Comparison of ENCODE assay signal across 8 cellular contexts in the genomic region with DNA sequence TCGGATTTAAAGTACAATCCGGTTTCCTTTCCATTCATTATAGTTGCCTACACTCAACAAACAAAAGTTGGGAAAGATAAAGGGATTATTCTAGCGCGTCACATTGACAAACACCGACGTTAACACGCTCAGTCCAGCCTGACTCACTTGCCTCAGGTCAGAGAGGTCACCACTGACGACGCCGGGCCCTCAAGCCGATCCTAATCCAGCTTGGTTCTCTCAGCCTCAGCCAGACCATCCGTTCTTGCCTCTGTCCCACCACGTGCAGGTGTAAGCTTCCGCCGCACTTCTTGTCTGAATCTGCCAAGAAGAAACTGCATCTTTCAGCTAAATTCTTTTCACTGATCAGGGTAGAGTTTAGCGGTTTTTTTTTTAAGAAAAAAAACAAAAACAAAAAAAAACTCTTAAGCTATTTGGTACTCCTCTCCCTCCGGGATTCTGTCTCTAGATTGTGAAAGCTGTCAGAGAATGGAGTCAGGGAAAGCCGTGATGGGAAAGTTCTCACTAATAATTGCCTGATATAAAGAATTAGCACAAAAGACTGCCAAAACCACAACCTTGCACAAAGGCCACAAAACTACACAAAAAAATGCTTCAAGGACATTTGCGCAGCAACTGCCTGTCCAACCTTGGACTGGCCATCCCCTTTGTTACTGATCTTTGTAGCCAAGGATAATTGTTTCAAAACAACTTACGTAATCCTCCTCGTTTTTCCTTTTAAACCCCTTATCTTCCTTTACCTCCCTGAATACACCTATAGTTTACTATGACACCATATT. TPM values are rescaled to one million over a fixed set of nuclear protein-coding genes. Genes with fewer than 3 reads are reported as not detected.
A peak's percentile ranks its signal among the peaks of the same experiment; 100 is the strongest.
DNase-seq lines count a peak whose midpoint lies in the region; ATAC-seq, FAIRE-seq and TF ChIP-seq lines count a peak whose summit lies in the region.

No MANE protein-coding gene starts in this region.

- H3K4me3 ChIP-seq in pancreas = peak overlapping the region in 3 of 4 donors; percentile 48 to 72 (median 63)

- H3K36me3 ChIP-seq in pancreas = no peaks in the 10 kb centered on the region

- H3K27ac ChIP-seq in pancreas = peak overlapping the region; percentile 81 to 93 (median 87)

- no peak for FAIRE-seq in pancreas (lab: Jason Lieb, UNC)

- DNase-seq in Daoy (ENCODE audit: low read depth) (peak; percentile 37), MV-4-11 (lab: John Stamatoyannopoulos, UW) (peak; percentile 69), left cardiac atrium (peak; percentile 77), pancreas (peak; percentile 39 to 63 (median 52)), NCI-H2107 treated with DMSO at 0.1 percent for 48 hours (lab: John Stamatoyannopoulos, UW; ENCODE audit: unreplicated experiment) (no peak), NCI-H2029 (lab: John Stamatoyannopoulos, UW) (no peak)
- peak; percentile 15 to 57 for DNase-seq in activated naive CD4-positive, alpha-beta T cell treated with anti-CD3 and anti-CD28 coated beads, Interleukin-2, amount 50 U/mL, for 72 hours (ENCODE audit: low spot score in 2 of 2)

- TF ChIP-seq CTCF in pancreas (IDR thresholded peaks at IDR 0.05) = no peak

- H3K9me3 Mint-ChIP-seq in activated naive CD4-positive, alpha-beta T cell treated with anti-CD3 and anti-CD28 coated beads, Interleukin-2, amount 50 U/mL, for 72 hours = no peaks in the 10 kb centered on the region

- peaks cover 10 to 16% of the 10 kb centered on the region in 2 donors for H3K36me3 Mint-ChIP-seq in activated naive CD4-positive, alpha-beta T cell treated with anti-CD3 and anti-CD28 coated beads, Interleukin-2, amount 50 U/mL, for 72 hours

- H3K27ac Mint-ChIP-seq in activated naive CD4-positive, alpha-beta T cell treated with anti-CD3 and anti-CD28 coated beads, Interleukin-2, amount 50 U/mL, for 72 hours = peak overlapping the region; percentile 21 to 73

- no peaks in the 10 kb centered on the region for H3K27me3 ChIP-seq in pancreas

- H3K4me1 ChIP-seq in pancreas = peaks cover 8 to 12% (median 12%) of the 10 kb centered on the region in 3 donors

- no peaks in the 10 kb centered on the region for H3K9me3 ChIP-seq in pancreas

- peak in 1 of 2 donors; percentile 54 for ATAC-seq in activated naive CD4-positive, alpha-beta T cell treated with anti-CD3 and anti-CD28 coated beads, Interleukin-2, amount 50 U/mL, for 72 hours
- ATAC-seq in left cardiac atrium = peak; percentile 13 to 78
- ATAC-seq in pancreas = peak; percentile 34 to 63 (median 38)
- ATAC-seq in GM21515 (IDR thresholded peaks at IDR 0.05; ENCODE audit: unreplicated experiment) = no peak

- 24 to 25% methylated on average over 21 of the region's 21 CpGs for WGBS in pancreas, 2 donors

- intact Hi-C loops in left cardiac atrium (cut with DNase I) = loop anchor here in 1 of 2 donors (2.0 kb wide), 1 partner anchor 25 kb away; a partner anchor contains a TSS
- intact Hi-C loops in pancreas (cut with DNase I) = no loop called here

RNA-seq across cellular contexts. Expression of a gene that starts 1.2 kb away (rescaled TPM):
- 28.4 and 33.4 TPM in 2 replicates for total RNA-seq in Daoy (2014; rRNA removed; shearing (Covaris generic))
- 10 to 100 TPM; 79.9 to 90.3 TPM for total RNA-seq in activated naive CD4-positive, alpha-beta T cell treated with anti-CD3 and anti-CD28 coated beads, Interleukin-2, amount 50 U/mL, for 72 hours
- total RNA-seq in left cardiac atrium (10 to 100 TPM; 49.7 to 59.0 TPM), pancreas (10 to 100 TPM; 14.1 to 34.6 (median 19.9) TPM)
- polyA plus RNA-seq in pancreas = 10 to 100 TPM; 23.8 to 39.8 TPM

RNA-seq across cellular contexts. Expression of a gene that starts 23.5 kb away (rescaled TPM):
- total RNA-seq in Daoy (2014; rRNA removed; shearing (Covaris generic)) = 48.4 and 60.8 TPM in 2 replicates
- 10 to 100 TPM in 1 of 2 donors, 1 to 10 TPM in 1; 8.9 to 13.9 TPM for total RNA-seq in activated naive CD4-positive, alpha-beta T cell treated with anti-CD3 and anti-CD28 coated beads, Interleukin-2, amount 50 U/mL, for 72 hours
- total RNA-seq in left cardiac atrium (10 to 100 TPM; 17.8 to 18.6 TPM), pancreas (10 to 100 TPM in 4 of 6 donors, 1 to 10 TPM in 2; 7.9 to 15.5 (median 13.9) TPM)
- polyA plus RNA-seq in pancreas = 1 to 10 TPM; 2.9 to 6.9 TPM

RNA-seq across cellular contexts. Expression of a gene that starts 23.6 kb away (rescaled TPM):
- 20.5 and 22.2 TPM in 2 replicates for total RNA-seq in Daoy (2014; rRNA removed; shearing (Covaris generic))
- 10 to 100 TPM; 28.9 to 48.1 TPM for total RNA-seq in activated naive CD4-positive, alpha-beta T cell treated with anti-CD3 and anti-CD28 coated beads, Interleukin-2, amount 50 U/mL, for 72 hours
- 10 to 100 TPM; 12.3 to 12.9 TPM for total RNA-seq in left cardiac atrium
- 10 to 100 TPM in 5 of 6 donors, 1 to 10 TPM in 1; 9.6 to 32.2 (median 14.9) TPM for total RNA-seq in pancreas
- polyA plus RNA-seq in pancreas = 10 to 100 TPM; 25.5 to 43.1 TPM

RNA-seq across cellular contexts. Expression of a gene that starts 25.9 kb away (rescaled TPM):
- total RNA-seq in Daoy (2014; rRNA removed; shearing (Covaris generic)) = 1.8 and 2.3 TPM in 2 replicates
- 1 to 10 TPM; 2.3 to 2.6 TPM for total RNA-seq in activated naive CD4-positive, alpha-beta T cell treated with anti-CD3 and anti-CD28 coated beads, Interleukin-2, amount 50 U/mL, for 72 hours
- total RNA-seq in left cardiac atrium (1 to 10 TPM in 1 of 2 donors, under 1 TPM in 1; 0.59 to 1.1 TPM), pancreas (1 to 10 TPM in 2 of 6 donors, under 1 TPM in 4; 0.20 to 1.2 (median 0.89) TPM)
- polyA plus RNA-seq in pancreas = 1 to 10 TPM; 1.4 to 2.9 TPM

RNA-seq across cellular contexts. Expression of a gene that starts 26.0 kb away (rescaled TPM):
- total RNA-seq in Daoy (2014; rRNA removed; shearing (Covaris generic)) = 31.1 and 66.1 TPM in 2 replicates
- 10 to 100 TPM; 15.2 to 35.5 TPM for total RNA-seq in activated naive CD4-positive, alpha-beta T cell treated with anti-CD3 and anti-CD28 coated beads, Interleukin-2, amount 50 U/mL, for 72 hours
- total RNA-seq in left cardiac atrium (10 to 100 TPM; 10.5 to 11.3 TPM), pancreas (10 to 100 TPM in 5 of 6 donors, 1 to 10 TPM in 1; 9.1 to 16.7 (median 13.7) TPM)
- polyA plus RNA-seq in pancreas = 10 to 100 TPM; 50.7 to 62.4 TPM

Comparison
In these comparisons a context has a peak if more than half of its experiments do, and no peak if none do; other contexts are left out.
1. DNase-seq: peak in Daoy (single experiment), MV-4-11 (single experiment), activated naive CD4-positive, alpha-beta T cell treated with anti-CD3 and anti-CD28 coated beads, Interleukin-2, amount 50 U/mL, for 72 hours (2 of 2), left cardiac atrium (single experiment) and pancreas (6 of 6); none in NCI-H2107 treated with DMSO at 0.1 percent for 48 hours (single experiment) and NCI-H2029 (single experiment).